1 cellular context compared by ENCODE assay signal in the genomic region with DNA sequence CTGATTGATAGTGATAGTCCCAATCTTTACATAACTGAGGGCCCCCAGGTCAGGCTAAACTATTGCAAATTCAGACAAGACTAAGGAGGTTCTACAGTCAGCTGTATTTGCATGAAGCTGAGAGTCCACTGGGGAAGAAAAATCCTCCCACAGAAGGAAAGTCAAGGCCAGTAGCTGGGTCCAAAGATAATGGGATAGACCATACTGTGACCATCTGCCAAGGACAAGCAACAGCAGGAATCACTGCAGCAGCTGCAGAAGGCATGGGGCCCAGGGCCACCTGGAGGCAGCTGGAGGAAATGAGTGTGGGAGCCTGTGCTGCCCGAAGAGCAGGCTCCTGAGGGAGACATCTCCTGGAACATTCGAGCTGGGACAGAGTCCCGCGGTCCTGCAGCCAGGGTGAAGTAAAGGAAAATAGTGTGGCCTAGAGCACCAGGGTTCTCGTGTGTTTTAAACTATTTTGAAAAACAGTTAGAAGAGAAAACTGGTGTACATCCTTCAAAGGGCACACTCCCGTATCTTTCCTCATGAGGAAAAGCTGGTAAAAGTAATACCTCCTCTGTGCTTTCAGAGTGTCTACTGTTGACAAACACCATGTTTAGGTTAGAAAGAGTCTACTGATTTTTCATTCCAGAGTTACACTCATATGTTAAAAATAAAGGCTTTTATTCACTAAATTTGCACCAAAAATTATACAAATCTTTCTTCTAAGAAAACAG.
A peak's percentile ranks its signal among the peaks of the same experiment; 100 is the strongest.
TF ChIP-seq lines count a peak whose summit lies in the region.

No MANE protein-coding gene starts in this region.

TF ChIP-seq in HepG2, 621 proteins besides CTCF, POLR2A, EP300 and RAD21 (continued from another document and continues in another):
- TF ChIP-seq ZNF280B (CRISPR knock-in tag; IDR thresholded peaks at IDR 0.05; ENCODE audit: borderline replicate concordance) (no peak), ARID2 (CRISPR knock-in tag; IDR thresholded peaks at IDR 0.05; ENCODE audit: borderline replicate concordance) (0 out of 2 replicates have a peak, but pooled peaks have one; percentile 72), PRPF4 (IDR thresholded peaks at IDR 0.05; ENCODE audit: low read depth, low read length, poor library complexity, severe bottlenecking) (no peak), HOXA7 (CRISPR knock-in tag; IDR thresholded peaks at IDR 0.05) (no peak), BORCS8-MEF2B (CRISPR knock-in tag; IDR thresholded peaks at IDR 0.05) (no peak; the same call in 1 of the 2 replicates), NONO (IDR thresholded peaks at IDR 0.05) (no peak), NONO (CRISPR knock-in tag; conservative IDR thresholded peaks at IDR 0.05) (0 out of 2 replicates have a peak, but pooled peaks have one; percentile 20), AHR (CRISPR knock-in tag; IDR thresholded peaks at IDR 0.05) (no peak), ZNF790 (CRISPR knock-in tag; IDR thresholded peaks at IDR 0.05; ENCODE audit: borderline replicate concordance) (no peak), ZBTB40 (IDR thresholded peaks at IDR 0.05) (no peak), ZBTB40 (CRISPR knock-in tag; IDR thresholded peaks at IDR 0.05) (no peak)
- TF ChIP-seq, protein P1, sequence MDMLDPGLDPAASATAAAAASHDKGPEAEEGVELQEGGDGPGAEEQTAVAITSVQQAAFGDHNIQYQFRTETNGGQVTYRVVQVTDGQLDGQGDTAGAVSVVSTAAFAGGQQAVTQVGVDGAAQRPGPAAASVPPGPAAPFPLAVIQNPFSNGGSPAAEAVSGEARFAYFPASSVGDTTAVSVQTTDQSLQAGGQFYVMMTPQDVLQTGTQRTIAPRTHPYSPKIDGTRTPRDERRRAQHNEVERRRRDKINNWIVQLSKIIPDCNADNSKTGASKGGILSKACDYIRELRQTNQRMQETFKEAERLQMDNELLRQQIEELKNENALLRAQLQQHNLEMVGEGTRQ (IDR thresholded peaks at IDR 0.05; ENCODE audit: low read depth, low read length): no peak
- TF ChIP-seq, protein P1 (CRISPR knock-in tag; IDR thresholded peaks at IDR 0.05; ENCODE audit: borderline replicate concordance): no peak
- TF ChIP-seq, protein P2, sequence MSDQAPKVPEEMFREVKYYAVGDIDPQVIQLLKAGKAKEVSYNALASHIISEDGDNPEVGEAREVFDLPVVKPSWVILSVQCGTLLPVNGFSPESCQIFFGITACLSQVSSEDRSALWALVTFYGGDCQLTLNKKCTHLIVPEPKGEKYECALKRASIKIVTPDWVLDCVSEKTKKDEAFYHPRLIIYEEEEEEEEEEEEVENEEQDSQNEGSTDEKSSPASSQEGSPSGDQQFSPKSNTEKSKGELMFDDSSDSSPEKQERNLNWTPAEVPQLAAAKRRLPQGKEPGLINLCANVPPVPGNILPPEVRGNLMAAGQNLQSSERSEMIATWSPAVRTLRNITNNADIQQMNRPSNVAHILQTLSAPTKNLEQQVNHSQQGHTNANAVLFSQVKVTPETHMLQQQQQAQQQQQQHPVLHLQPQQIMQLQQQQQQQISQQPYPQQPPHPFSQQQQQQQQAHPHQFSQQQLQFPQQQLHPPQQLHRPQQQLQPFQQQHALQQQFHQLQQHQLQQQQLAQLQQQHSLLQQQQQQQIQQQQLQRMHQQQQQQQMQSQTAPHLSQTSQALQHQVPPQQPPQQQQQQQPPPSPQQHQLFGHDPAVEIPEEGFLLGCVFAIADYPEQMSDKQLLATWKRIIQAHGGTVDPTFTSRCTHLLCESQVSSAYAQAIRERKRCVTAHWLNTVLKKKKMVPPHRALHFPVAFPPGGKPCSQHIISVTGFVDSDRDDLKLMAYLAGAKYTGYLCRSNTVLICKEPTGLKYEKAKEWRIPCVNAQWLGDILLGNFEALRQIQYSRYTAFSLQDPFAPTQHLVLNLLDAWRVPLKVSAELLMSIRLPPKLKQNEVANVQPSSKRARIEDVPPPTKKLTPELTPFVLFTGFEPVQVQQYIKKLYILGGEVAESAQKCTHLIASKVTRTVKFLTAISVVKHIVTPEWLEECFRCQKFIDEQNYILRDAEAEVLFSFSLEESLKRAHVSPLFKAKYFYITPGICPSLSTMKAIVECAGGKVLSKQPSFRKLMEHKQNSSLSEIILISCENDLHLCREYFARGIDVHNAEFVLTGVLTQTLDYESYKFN (CRISPR knock-in tag; conservative IDR thresholded peaks at IDR 0.05): peak; percentile 76
- TF ChIP-seq, protein P3, sequence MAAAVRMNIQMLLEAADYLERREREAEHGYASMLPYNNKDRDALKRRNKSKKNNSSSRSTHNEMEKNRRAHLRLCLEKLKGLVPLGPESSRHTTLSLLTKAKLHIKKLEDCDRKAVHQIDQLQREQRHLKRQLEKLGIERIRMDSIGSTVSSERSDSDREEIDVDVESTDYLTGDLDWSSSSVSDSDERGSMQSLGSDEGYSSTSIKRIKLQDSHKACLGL (CRISPR knock-in tag; IDR thresholded peaks at IDR 0.05): no peak
- TF ChIP-seq, protein P4, sequence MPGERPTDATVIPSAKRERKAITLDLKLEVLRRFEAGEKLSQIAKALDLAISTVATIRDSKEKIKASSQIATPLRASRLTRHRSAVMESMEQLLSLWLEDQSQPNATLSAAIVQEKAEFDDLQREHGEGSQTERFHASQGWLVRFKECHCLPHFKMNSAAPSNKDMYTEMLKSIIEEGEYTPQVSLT (CRISPR knock-in tag; IDR thresholded peaks at IDR 0.05; ENCODE audit: borderline replicate concordance, low read depth): no peak
- TF ChIP-seq, protein P5, sequence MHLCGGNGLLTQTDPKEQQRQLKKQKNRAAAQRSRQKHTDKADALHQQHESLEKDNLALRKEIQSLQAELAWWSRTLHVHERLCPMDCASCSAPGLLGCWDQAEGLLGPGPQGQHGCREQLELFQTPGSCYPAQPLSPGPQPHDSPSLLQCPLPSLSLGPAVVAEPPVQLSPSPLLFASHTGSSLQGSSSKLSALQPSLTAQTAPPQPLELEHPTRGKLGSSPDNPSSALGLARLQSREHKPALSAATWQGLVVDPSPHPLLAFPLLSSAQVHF (CRISPR knock-in tag; IDR thresholded peaks at IDR 0.05): no peak
- TF ChIP-seq, protein P6, sequence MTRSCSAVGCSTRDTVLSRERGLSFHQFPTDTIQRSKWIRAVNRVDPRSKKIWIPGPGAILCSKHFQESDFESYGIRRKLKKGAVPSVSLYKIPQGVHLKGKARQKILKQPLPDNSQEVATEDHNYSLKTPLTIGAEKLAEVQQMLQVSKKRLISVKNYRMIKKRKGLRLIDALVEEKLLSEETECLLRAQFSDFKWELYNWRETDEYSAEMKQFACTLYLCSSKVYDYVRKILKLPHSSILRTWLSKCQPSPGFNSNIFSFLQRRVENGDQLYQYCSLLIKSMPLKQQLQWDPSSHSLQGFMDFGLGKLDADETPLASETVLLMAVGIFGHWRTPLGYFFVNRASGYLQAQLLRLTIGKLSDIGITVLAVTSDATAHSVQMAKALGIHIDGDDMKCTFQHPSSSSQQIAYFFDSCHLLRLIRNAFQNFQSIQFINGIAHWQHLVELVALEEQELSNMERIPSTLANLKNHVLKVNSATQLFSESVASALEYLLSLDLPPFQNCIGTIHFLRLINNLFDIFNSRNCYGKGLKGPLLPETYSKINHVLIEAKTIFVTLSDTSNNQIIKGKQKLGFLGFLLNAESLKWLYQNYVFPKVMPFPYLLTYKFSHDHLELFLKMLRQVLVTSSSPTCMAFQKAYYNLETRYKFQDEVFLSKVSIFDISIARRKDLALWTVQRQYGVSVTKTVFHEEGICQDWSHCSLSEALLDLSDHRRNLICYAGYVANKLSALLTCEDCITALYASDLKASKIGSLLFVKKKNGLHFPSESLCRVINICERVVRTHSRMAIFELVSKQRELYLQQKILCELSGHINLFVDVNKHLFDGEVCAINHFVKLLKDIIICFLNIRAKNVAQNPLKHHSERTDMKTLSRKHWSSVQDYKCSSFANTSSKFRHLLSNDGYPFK (CRISPR knock-in tag; IDR thresholded peaks at IDR 0.05; ENCODE audit: borderline replicate concordance): peak; percentile 52; the same call in 1 of the 2 replicates
